In the genomic region with DNA sequence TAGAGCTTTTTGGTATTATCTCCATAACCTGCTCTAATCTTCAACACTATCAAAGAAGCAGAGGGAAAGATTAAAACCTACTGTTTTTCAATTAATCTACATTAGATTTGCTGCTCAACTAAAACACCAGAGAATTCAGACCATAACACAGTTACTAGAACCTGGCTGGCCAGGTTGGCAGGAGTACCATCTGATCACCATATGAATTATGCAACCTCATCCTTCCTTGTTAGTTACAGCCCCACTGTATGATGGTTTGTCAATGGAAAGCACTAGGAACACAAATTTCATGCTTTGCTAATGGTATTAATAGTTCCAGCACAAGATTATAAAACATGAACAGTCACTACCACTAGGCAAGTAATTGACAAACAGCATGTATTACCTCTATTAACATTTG, we compare ENCODE assay signal across 19 cellular contexts.
"Had no signal": no experiment of that assay in that cellular context is flagged by ENCODE, and none has a peak within 500 bp of the region (broad histone marks: within the 10 kb centered on the region; RNA-seq: fewer than 3 reads in every experiment).

No MANE protein-coding gene starts in this region.

- H3K4me3 ChIP-seq: MG63, SJSA1, SK-N-MC had no signal

- H3K27me3 ChIP-seq: MG63, SJSA1 had no signal

- DNase-seq: KBM-7, MG63, NCI-H1092, NCI-H1105 treated with DMSO at 0.1 percent for 48 hours, NCI-H1417 treated with DMSO at 0.1 percent for 48 hours, NCI-H146, NCI-H1694 treated with DMSO at 0.1 percent for 48 hours, NCI-H1930, NCI-H2081, NCI-H2107, NCI-H2227 treated with DMSO at 0.1 percent for 48 hours, NCI-H524, NCI-H526 treated with DMSO at 0.1 percent for 48 hours, NCI-H774, Right ventricle myocardium superior, RPMI8226, SIG-M5 had no signal

- H3K27ac ChIP-seq: SJSA1, SK-N-MC had no signal

- H3K9me3 ChIP-seq: MG63, SJSA1 had no signal
